Comparison of ENCODE assay signal across 13 cellular contexts in the genomic region with DNA sequence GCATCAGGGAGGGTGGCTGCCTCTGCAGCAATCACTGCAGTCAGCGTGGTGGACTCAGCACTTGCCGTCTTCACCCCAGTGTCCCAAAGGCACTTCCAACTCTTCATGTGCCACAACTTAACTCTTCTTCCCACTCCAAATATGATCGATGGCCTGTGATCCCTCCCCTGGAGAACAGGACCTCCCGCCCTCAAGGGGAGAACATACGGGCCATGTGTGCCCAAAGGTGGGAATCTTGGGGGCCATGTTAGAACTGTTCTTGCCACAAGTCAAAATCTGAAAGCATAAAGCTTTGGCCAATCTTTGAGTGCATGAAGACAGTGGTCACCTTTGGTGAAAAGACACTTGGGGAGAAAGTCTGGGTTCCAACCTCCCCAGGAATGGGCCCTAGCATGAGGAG.
DNase-seq lines count a peak whose midpoint lies in the region; ATAC-seq and TF ChIP-seq lines count a peak whose summit lies in the region.
"Had no signal": no experiment of that assay in that cellular context is flagged by ENCODE, and none has a peak within 500 bp of the region (broad histone marks: within the 10 kb centered on the region; RNA-seq: fewer than 3 reads in every experiment).

No MANE protein-coding gene starts in this region.

- CTCF ChIA-PET in IMR-90 (lab: Yijun Ruan, JAX): no interaction called here

- ATAC-seq in IMR-90 (ENCODE audit: low read depth) (no peak), GM21367 (IDR thresholded peaks at IDR 0.05; ENCODE audit: unreplicated experiment) (no peak), body of pancreas (no peak), GM18511 (IDR thresholded peaks at IDR 0.05; ENCODE audit: unreplicated experiment) (no peak)

- H3K4me2 ChIP-seq in IMR-90 (ENCODE audit: low read depth, low read length): no peak overlapping the region

- no peaks in the 10 kb centered on the region for H3K79me1 ChIP-seq in IMR-90 (ENCODE audit: low read depth in 1 of 2, low read length in 2 of 2)

- H2BK5ac ChIP-seq in IMR-90 (ENCODE audit: low read depth, low read length, poor library complexity, severe bottlenecking): no peak overlapping the region

- POLR2A ChIA-PET in IMR-90 (lab: Charles Lee; ENCODE audit: unreplicated experiment): no interaction called here

- TF ChIP-seq EP300 in esophagus muscularis mucosa (IDR thresholded peaks at IDR 0.05): no peak

- TF ChIP-seq CTCF in IMR-90 (conservative IDR thresholded peaks at IDR 0.05; ENCODE audit: low read depth, low read length) (no peak), esophagus muscularis mucosa (IDR thresholded peaks at IDR 0.05) (no peak), osteocyte (IDR thresholded peaks at IDR 0.05) (no peak), body of pancreas (IDR thresholded peaks at IDR 0.05) (no peak)

- no peak overlapping the region for H3K9ac ChIP-seq in IMR-90 (ENCODE audit: low read depth, low read length)

- BruUV-seq in IMR-90 (replicated peaks; lab: Mats Ljungman, UMichigan): no TSS peak

- H2AFZ ChIP-seq in IMR-90 (replicated peaks; ENCODE audit: low read length, poor library complexity): no peak overlapping the region

- no peak overlapping the region for H3K27ac Mint-ChIP-seq in osteocyte (ENCODE audit: unreplicated experiment)
- H3K27ac Mint-ChIP-seq: CD4-positive, alpha-beta T cell; H9; IgD-negative memory B cell had no signal

- H2AK9ac ChIP-seq in IMR-90 (replicated peaks; ENCODE audit: low read depth, low read length, poor library complexity): no peak overlapping the region

- peak overlapping the region; percentile 39; the same call in 1 of the 2 replicates for H4K91ac ChIP-seq in IMR-90 (ENCODE audit: insufficient read depth, low read depth, low read length)

- peak overlapping the region; percentile 57; the same call in 1 of the 2 replicates for H3K18ac ChIP-seq in IMR-90 (ENCODE audit: low read depth, low read length)

- WGBS in IMR-90 (ENCODE audit: extremely low coverage in 2 of 2, insufficient read length in 1 of 2), 2 experiments: no CpG with 5 or more reads among the region's 5 CpGs
- 93% methylated on average over 5 of the region's 5 CpGs for WGBS in esophagus muscularis mucosa
- 81 to 86% methylated on average over 5 of the region's 5 CpGs for WGBS in body of pancreas, 2 donors

- no peak overlapping the region; the same call in 1 of the 2 replicates for H4K5ac ChIP-seq in IMR-90 (ENCODE audit: low read depth, low read length)

- intact Hi-C loops in IMR-90 (cut with micrococcal nuclease): loop anchor here (5.0 kb wide), 4 partner anchors 56 to 859 kb away; no protein-coding TSS in a partner anchor
- intact Hi-C loops in esophagus muscularis mucosa (cut with DNase I): no loop called here
- intact Hi-C loops in body of pancreas (cut with DNase I): no loop called here

- H3K27me3 ChIP-seq in IMR-90 (ENCODE audit: control insufficient read depth, insufficient read depth, low read length) (no peaks in the 10 kb centered on the region; the same call in 1 of the 2 replicates), esophagus muscularis mucosa (no peaks in the 10 kb centered on the region), body of pancreas (no peaks in the 10 kb centered on the region)

- H3K36me3 Mint-ChIP-seq in osteocyte (ENCODE audit: unreplicated experiment): no peaks in the 10 kb centered on the region
- H3K36me3 Mint-ChIP-seq: IgD-negative memory B cell had no signal

- H2BK120ac ChIP-seq in IMR-90 (ENCODE audit: low read depth, low read length): no peak overlapping the region

- no peak overlapping the region for H3K4me3 Mint-ChIP-seq in osteocyte (ENCODE audit: unreplicated experiment)
- H3K4me3 Mint-ChIP-seq: CD4-positive, alpha-beta T cell; H9; IgD-negative memory B cell had no signal

- H4K20me1 ChIP-seq in IMR-90 (ENCODE audit: insufficient read depth, low read length): no peaks in the 10 kb centered on the region

- H3K4me1 Mint-ChIP-seq in osteocyte (ENCODE audit: unreplicated experiment): peaks cover 11% of the 10 kb centered on the region

- H3K56ac ChIP-seq in IMR-90 (ENCODE audit: extremely low read depth, insufficient read depth, low read length): no peak overlapping the region

- no peak overlapping the region for H3K23ac ChIP-seq in IMR-90 (ENCODE audit: low read depth, low read length)

- H3K27ac ChIP-seq in IMR-90 (ENCODE audit: insufficient read depth, low read length) (no peak overlapping the region), esophagus muscularis mucosa (replicated peaks in 1 of 4) (no peak overlapping the region), body of pancreas (no peak overlapping the region)
- H3K27ac ChIP-seq: C4-2B had no signal

- TF ChIP-seq POLR2A in IMR-90 (IDR thresholded peaks at IDR 0.05; ENCODE audit: low read depth, low read length) (no peak), esophagus muscularis mucosa (IDR thresholded peaks at IDR 0.05; ENCODE audit: low read depth) (no peak), body of pancreas (IDR thresholded peaks at IDR 0.05) (no peak)

- no peak for TF ChIP-seq RAD21 in IMR-90 (IDR thresholded peaks at IDR 0.05; ENCODE audit: low read length)

- peaks cover 10% of the 10 kb centered on the region for H3K9me3 Mint-ChIP-seq in osteocyte (ENCODE audit: unreplicated experiment)
- H3K9me3 Mint-ChIP-seq: CD4-positive, alpha-beta T cell; H9 had no signal

- no peak for DNase-seq in IMR-90
- DNase-seq in esophagus muscularis mucosa (ENCODE audit: extremely low spot score): peak; percentile 90
- peak; percentile 56 for DNase-seq in osteocyte (ENCODE audit: extremely low spot score, unreplicated experiment)
- no peak for DNase-seq in body of pancreas
- DNase-seq: AML-193; Caco-2; CD4-positive, alpha-beta T cell; GOT3; H9 had no signal

- in situ Hi-C loops in IMR-90 (cut with MboI; ENCODE audit: low sequenced_read_pairs): no loop called here

- no peak overlapping the region for H2BK20ac ChIP-seq in IMR-90 (ENCODE audit: low read depth, low read length)

- H4K8ac ChIP-seq in IMR-90 (ENCODE audit: low read depth in 2 of 2, low read length in 2 of 2): peak overlapping the region in 1 of 2 experiments; percentile 18; a peak in 1 of 4 replicates

- H3K14ac ChIP-seq in IMR-90 (replicated peaks; ENCODE audit: low read depth, low read length): no peak overlapping the region

- H3K9me1 ChIP-seq in IMR-90 (ENCODE audit: insufficient read depth, low read length): no peaks in the 10 kb centered on the region

- dilution Hi-C loops in IMR-90 (cut with HindIII; ENCODE audit: low sequenced_read_pairs, unreplicated experiment): no loop called here

- no peak overlapping the region for H3K4ac ChIP-seq in IMR-90 (ENCODE audit: low read depth, low read length)

- H3K9me3 ChIP-seq in IMR-90 (ENCODE audit: control insufficient read depth, insufficient read depth, low read length): peaks cover 7% of the 10 kb centered on the region; the same call in 1 of the 2 replicates
- H3K9me3 ChIP-seq in esophagus muscularis mucosa: no peaks in the 10 kb centered on the region
- no peaks in the 10 kb centered on the region for H3K9me3 ChIP-seq in body of pancreas
- H3K9me3 ChIP-seq: Caco-2 had no signal

- H3K4me1 ChIP-seq in IMR-90 (ENCODE audit: control insufficient read depth, insufficient read depth, low read length) (peaks cover 6% of the 10 kb centered on the region), esophagus muscularis mucosa (peaks cover 14 to 30% (median 26%) of the 10 kb centered on the region in 4 donors), body of pancreas (peaks cover 8% of the 10 kb centered on the region)
- H3K4me1 ChIP-seq: Caco-2 had no signal

- H3K36me3 ChIP-seq in IMR-90 (ENCODE audit: control insufficient read depth, insufficient read depth, low read length) (no peaks in the 10 kb centered on the region), esophagus muscularis mucosa (no peaks in the 10 kb centered on the region), body of pancreas (replicated peaks in 1 of 2; ENCODE audit: insufficient read depth in 1 of 2, low read depth in 2 of 2) (no peaks in the 10 kb centered on the region)

- H2AK5ac ChIP-seq in IMR-90 (ENCODE audit: low read depth, low read length): no peak overlapping the region; the same call in 1 of the 2 replicates

- H3K4me3 ChIP-seq in IMR-90 (ENCODE audit: insufficient read depth, low read depth, low read length) (no peak overlapping the region), esophagus muscularis mucosa (no peak overlapping the region), body of pancreas (no peak overlapping the region)

- H2BK15ac ChIP-seq in IMR-90 (ENCODE audit: low read depth, low read length): no peak overlapping the region

- no peaks in the 10 kb centered on the region for H3K27me3 Mint-ChIP-seq in osteocyte (ENCODE audit: unreplicated experiment)
- H3K27me3 Mint-ChIP-seq: CD4-positive, alpha-beta T cell; IgD-negative memory B cell had no signal

TF ChIP-seq in IMR-90, 13 proteins besides CTCF, POLR2A, EP300 and RAD21:
- TF ChIP-seq CHD1 (IDR thresholded peaks at IDR 0.05; ENCODE audit: low read depth, low read length) (no peak), ELK1 (IDR thresholded peaks at IDR 0.05; ENCODE audit: borderline replicate concordance, low read depth, low read length) (no peak), MAZ (IDR thresholded peaks at IDR 0.05; ENCODE audit: borderline replicate concordance, low read depth, low read length) (no peak), NFE2L2 (IDR thresholded peaks at IDR 0.05; ENCODE audit: low read depth, low read length) (no peak)

Comparison
In these comparisons a context has a peak if more than half of its experiments do, and no peak if none do; other contexts are left out.
1. DNase-seq: peak in esophagus muscularis mucosa (single experiment) and osteocyte (single experiment); none in IMR-90 (single experiment) and body of pancreas (0 of 4).